Comparison of ENCODE assay signal across 10 cellular contexts in the genomic region with DNA sequence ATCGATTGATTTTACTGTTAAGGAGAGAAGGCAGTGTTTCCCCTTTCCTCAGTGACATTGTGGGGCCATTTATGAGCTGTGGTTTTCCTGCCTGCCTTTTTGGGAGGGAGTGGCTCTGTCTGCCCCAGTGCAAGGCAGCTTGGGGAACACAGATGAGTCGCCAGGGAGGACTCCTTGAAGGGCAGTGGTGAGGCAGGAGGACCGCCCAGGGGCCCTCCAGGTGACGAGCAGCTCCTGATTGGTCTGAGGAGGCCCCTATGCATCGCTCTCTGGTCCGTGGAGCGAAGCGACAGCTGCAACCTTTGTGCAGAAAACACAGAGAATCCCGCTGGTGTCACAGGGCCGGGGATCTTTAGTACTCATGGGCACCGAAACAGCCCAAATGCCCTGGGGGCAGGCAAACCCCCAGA.
DNase-seq lines count a peak whose midpoint lies in the region; ATAC-seq, FAIRE-seq and TF ChIP-seq lines count a peak whose summit lies in the region.
"Had no signal": no experiment of that assay in that cellular context is flagged by ENCODE, and none has a peak within 500 bp of the region (broad histone marks: within the 10 kb centered on the region; RNA-seq: fewer than 3 reads in every experiment).

No MANE protein-coding gene starts in this region.

- in situ Hi-C loops in ACHN (cut with HindIII; ENCODE audit: low pct_ligation_motif_present, low pct_unique_long_range_greater_than_20kb, low sequenced_read_pairs), result no loop called here

- peak; percentile 37 for ATAC-seq in GM21360 (IDR thresholded peaks at IDR 0.05; ENCODE audit: unreplicated experiment)
- ATAC-seq in HG03565 (IDR thresholded peaks at IDR 0.05; ENCODE audit: unreplicated experiment), result no peak
- no peak for ATAC-seq in GM18858 (IDR thresholded peaks at IDR 0.05; ENCODE audit: unreplicated experiment)

- intact Hi-C loops in kidney (cut with DNase I), result loop anchor here (10.0 kb wide), 1 partner anchor 52 kb away; no protein-coding TSS in a partner anchor

- DNase-seq in EL (peak; percentile 40), NOMO-1 treated with DMSO at 0.1 percent for 48 hours (lab: John Stamatoyannopoulos, UW; ENCODE audit: unreplicated experiment) (peak; percentile 76), kidney (peak; percentile 66), A172 (ENCODE audit: low spot score) (no peak), ACHN (no peak)
- DNase-seq: effector CD8-positive, alpha-beta T cell had no signal

- H3K4me3 ChIP-seq in kidney (ENCODE audit: low read length in 2 of 2), result no peak overlapping the region
- H3K4me3 ChIP-seq: ovary had no signal

- H3K36me3 ChIP-seq in kidney (ENCODE audit: control insufficient read depth in 1 of 2, insufficient read depth in 2 of 2, low read length in 2 of 2), result no peaks in the 10 kb centered on the region
- H3K36me3 ChIP-seq: ovary had no signal

- FAIRE-seq in kidney (lab: Jason Lieb, UNC), result no peak

- TF ChIP-seq CTCF in kidney (IDR thresholded peaks at IDR 0.05; ENCODE audit: borderline replicate concordance, extremely low read depth, insufficient read depth), result no peak

- no peak overlapping the region for H3K9ac ChIP-seq in kidney (ENCODE audit: low read length in 2 of 2)

- peaks cover 0 to 20% of the 10 kb centered on the region in 2 donors for H3K4me1 ChIP-seq in kidney (ENCODE audit: control insufficient read depth in 1 of 2, insufficient read depth in 1 of 2, low read depth in 1 of 2, low read length in 2 of 2)

- H3K9me3 ChIP-seq in kidney (ENCODE audit: control insufficient read depth in 1 of 2, low read length in 2 of 2), result no peaks in the 10 kb centered on the region
- H3K9me3 ChIP-seq: ovary had no signal

- no peak overlapping the region for H3K27ac ChIP-seq in kidney (ENCODE audit: low read depth in 2 of 2, low read length in 2 of 2)
- H3K27ac ChIP-seq: ovary had no signal

Comparison
In these comparisons a context has a peak if more than half of its experiments do, and no peak if none do; other contexts are left out.
1. DNase-seq: peak in EL (single experiment), NOMO-1 treated with DMSO at 0.1 percent for 48 hours (single experiment) and kidney (single experiment); none in A172 (single experiment) and ACHN (single experiment).